Comparison of ENCODE assay signal across 26 cellular contexts in the genomic region with DNA sequence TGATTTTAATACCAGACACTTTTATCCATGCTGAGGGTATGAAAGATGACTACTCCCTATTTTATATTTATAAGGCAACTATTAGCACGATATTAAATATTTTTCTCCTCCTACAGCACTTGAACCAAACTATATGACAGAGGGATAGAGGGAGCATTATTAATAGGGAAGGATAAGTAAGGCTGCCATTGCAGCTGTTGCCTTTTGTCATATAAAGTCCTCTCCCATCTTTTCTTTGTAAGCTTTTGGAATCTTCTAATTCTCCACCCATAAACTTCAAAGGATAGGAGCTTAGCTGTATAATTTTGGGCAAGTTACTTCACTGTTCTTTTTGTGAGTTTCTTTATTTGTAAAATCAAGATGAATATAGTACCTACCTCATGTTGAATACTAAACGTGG.
"Had no signal": no experiment of that assay in that cellular context is flagged by ENCODE, and none has a peak within 500 bp of the region (broad histone marks: within the 10 kb centered on the region; RNA-seq: fewer than 3 reads in every experiment).

No MANE protein-coding gene starts in this region.

- H3K4me1 ChIP-seq: foreskin keratinocyte had no signal

- DNase-seq: activated CD4-positive, alpha-beta memory T cell treated with anti-CD3 and anti-CD28 coated beads, Interleukin-2, amount 10 ng/mL, durations not matched to agents 7 days and 5 days; activated CD4-positive, alpha-beta T cell treated with anti-CD3 and anti-CD28 coated beads for 1 hour; activated CD4-positive, alpha-beta T cell treated with anti-CD3 and anti-CD28 coated beads for 4 hours; activated CD4-positive, alpha-beta T cell treated with anti-CD3 and anti-CD28 coated beads, Interleukin-2, amount 10 ng/mL, durations not matched to agents 7 days and 5 days; activated CD4-positive, alpha-beta T cell treated with anti-CD3 and anti-CD28 coated beads, Interleukin-2, amount 50 U/mL, for 4 hours; activated CD8-positive, alpha-beta memory T cell treated with anti-CD3 and anti-CD28 coated beads, Interleukin-2, amount 50 U/mL, for 48 hours; activated gamma-delta T cell; activated naive CD4-positive, alpha-beta T cell; activated naive CD4-positive, alpha-beta T cell treated with anti-CD3 and anti-CD28 coated beads, Interleukin-2, amount 10 ng/mL, durations not matched to agents 7 days and 5 days; activated naive CD8-positive, alpha-beta T cell treated with anti-CD3 and anti-CD28 coated beads, Interleukin-2, amount 10 ng/mL, durations not matched to agents 7 days and 5 days; activated T-cell treated with anti-CD3 and anti-CD28 coated beads for 4 hours; activated T-cell treated with anti-CD3 and anti-CD28 coated beads, Interleukin-2, amount 50 U/mL, for 24 hours; activated T-cell treated with anti-CD3 and anti-CD28 coated beads, Interleukin-2, amount 50 U/mL, for 72 hours; brain microvascular endothelial cell; dorsolateral prefrontal cortex; effector memory CD4-positive, alpha-beta T cell; endodermal cell; erythroblast; foreskin keratinocyte; gastrocnemius medialis; glutamatergic neuron; T-helper 2 cell had no signal

- H3K4me3 ChIP-seq: ascending aorta, coronary artery, dorsolateral prefrontal cortex, esophagus muscularis mucosa, gastrocnemius medialis had no signal

- H3K9me3 ChIP-seq: ascending aorta, esophagus muscularis mucosa, gastrocnemius medialis had no signal

- H3K27me3 ChIP-seq: ascending aorta, brain microvascular endothelial cell, dorsolateral prefrontal cortex, esophagus muscularis mucosa, foreskin keratinocyte, gastrocnemius medialis had no signal

- H3K27ac ChIP-seq: ascending aorta, brain microvascular endothelial cell, coronary artery, dorsolateral prefrontal cortex, esophagus muscularis mucosa, foreskin keratinocyte, gastrocnemius medialis had no signal

- ATAC-seq: activated naive CD4-positive, alpha-beta T cell treated with anti-CD3 and anti-CD28 coated beads, Interleukin-2, amount 50 U/mL, for 72 hours; activated T-cell treated with anti-CD3 and anti-CD28 coated beads, Interleukin-2, amount 50 U/mL, for 72 hours; foreskin keratinocyte; gastrocnemius medialis had no signal
